Comparison of ENCODE assay signal across 19 cellular contexts in the genomic region with DNA sequence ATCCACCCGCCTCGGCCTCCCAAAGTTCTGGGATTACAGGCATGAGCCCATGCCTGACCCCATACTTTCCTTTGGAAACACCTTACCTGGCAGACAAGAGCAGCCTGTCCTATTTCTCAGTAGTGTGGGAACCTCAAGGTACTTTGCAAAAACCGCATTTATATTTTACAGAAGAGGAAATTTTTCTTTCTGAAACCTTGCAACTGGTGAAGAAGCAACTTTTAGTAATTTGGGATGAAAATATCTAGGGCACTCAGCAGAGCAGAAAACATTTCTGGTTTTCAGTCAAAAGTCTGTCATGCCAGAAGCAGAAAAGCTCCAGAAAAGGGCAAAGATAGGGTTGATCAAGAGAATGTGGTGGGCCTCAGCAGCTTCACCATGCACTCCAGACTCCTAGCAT. TPM values are rescaled to one million over a fixed set of nuclear protein-coding genes. Genes with fewer than 3 reads are reported as not detected.
DNase-seq lines count a peak whose midpoint lies in the region; ATAC-seq and TF ChIP-seq lines count a peak whose summit lies in the region.
"Had no signal": no experiment of that assay in that cellular context is flagged by ENCODE, and none has a peak within 500 bp of the region (broad histone marks: within the 10 kb centered on the region; RNA-seq: fewer than 3 reads in every experiment).

No MANE protein-coding gene starts in this region.

- TF ChIP-seq CTCF in GM12865 (IDR thresholded peaks at IDR 0.05; ENCODE audit: insufficient read depth, low read depth, low read length, missing control alignments): no peak

- H3K4me3 Mint-ChIP-seq in IgD-negative memory B cell (peak overlapping the region; percentile 80 to 93 (median 88)), memory B cell (peak overlapping the region; percentile 83)
- no peak overlapping the region for H3K4me3 Mint-ChIP-seq in activated T-cell treated with anti-CD3 and anti-CD28 coated beads, Interleukin-2, amount 50 U/mL, for 24 hours

- H3K9me3 Mint-ChIP-seq in IgD-negative memory B cell: peaks cover 0 to 3% (median 0%) of the 10 kb centered on the region in 3 donors
- no peaks in the 10 kb centered on the region for H3K9me3 Mint-ChIP-seq in memory B cell
- H3K9me3 Mint-ChIP-seq in activated T-cell treated with anti-CD3 and anti-CD28 coated beads, Interleukin-2, amount 50 U/mL, for 24 hours: peaks cover 14% of the 10 kb centered on the region

- peaks cover 35% of the 10 kb centered on the region for H3K9me3 ChIP-seq in BLaER1
- H3K9me3 ChIP-seq: Caco-2 had no signal

- peaks cover 71% of the 10 kb centered on the region for H3K4me1 ChIP-seq in BLaER1
- H3K4me1 ChIP-seq: A549, Caco-2 had no signal

- peak overlapping the region; percentile 87 to 99 (median 97) for H3K27ac Mint-ChIP-seq in IgD-negative memory B cell
- peak overlapping the region; percentile 99 for H3K27ac Mint-ChIP-seq in memory B cell
- no peak overlapping the region for H3K27ac Mint-ChIP-seq in activated T-cell treated with anti-CD3 and anti-CD28 coated beads, Interleukin-2, amount 50 U/mL, for 24 hours

- H3K4me1 Mint-ChIP-seq in IgD-negative memory B cell: peaks cover 44 to 70% (median 53%) of the 10 kb centered on the region in 3 donors
- peaks cover 57% of the 10 kb centered on the region for H3K4me1 Mint-ChIP-seq in memory B cell
- H3K4me1 Mint-ChIP-seq in activated T-cell treated with anti-CD3 and anti-CD28 coated beads, Interleukin-2, amount 50 U/mL, for 24 hours (ENCODE audit: low read depth): peaks cover 28% of the 10 kb centered on the region

- no peak for ATAC-seq in memory B cell (ENCODE audit: low read depth)
- ATAC-seq: Right ventricle myocardium inferior had no signal

- H3K4me3 ChIP-seq in BLaER1 (no peak overlapping the region), GM12865 (ENCODE audit: low read depth, low read length) (peak overlapping the region; percentile 64)
- H3K4me3 ChIP-seq: A549, GM23248, Peyer's patch had no signal

- DNase-seq in GM12865 (ENCODE audit: low read depth) (no peak), memory B cell (ENCODE audit: low spot score in 2 of 2) (no peak), HUDEP-2 (lab: John Stamatoyannopoulos, UW; ENCODE audit: unreplicated experiment in 76 of 76) (no peak), A172 (ENCODE audit: low spot score) (no peak)
- DNase-seq in activated T-cell treated with anti-CD3 and anti-CD28 coated beads, Interleukin-2, amount 50 U/mL, for 24 hours: no peak
- DNase-seq: Caco-2, GM23248, HCEC 1CT, IMR-90, Kasumi-1, NCI-H1105, NCI-H1694, NCI-H510A treated with DMSO at 0.1 percent for 48 hours, NCI-H82, Peyer's patch had no signal

- no peak overlapping the region for H3K9ac ChIP-seq in BLaER1
- H3K9ac ChIP-seq: GM23248 had no signal

- H4K20me1 ChIP-seq in BLaER1: no peaks in the 10 kb centered on the region

- H3K36me3 Mint-ChIP-seq in IgD-negative memory B cell (peaks cover 19% of the 10 kb centered on the region), memory B cell (peaks cover 43% of the 10 kb centered on the region)
- peaks cover 21% of the 10 kb centered on the region for H3K36me3 Mint-ChIP-seq in activated T-cell treated with anti-CD3 and anti-CD28 coated beads, Interleukin-2, amount 50 U/mL, for 24 hours (ENCODE audit: low read depth)

- peak overlapping the region; percentile 78 for H3K4me2 ChIP-seq in BLaER1
- H3K4me2 ChIP-seq: A549 had no signal

- no peaks in the 10 kb centered on the region for H3K27me3 ChIP-seq in BLaER1
- H3K27me3 ChIP-seq: Peyer's patch had no signal

- H3K27me3 Mint-ChIP-seq in IgD-negative memory B cell: no peaks in the 10 kb centered on the region
- no peaks in the 10 kb centered on the region for H3K27me3 Mint-ChIP-seq in memory B cell
- no peaks in the 10 kb centered on the region for H3K27me3 Mint-ChIP-seq in activated T-cell treated with anti-CD3 and anti-CD28 coated beads, Interleukin-2, amount 50 U/mL, for 24 hours

- H3K27ac ChIP-seq in BLaER1: peak overlapping the region; percentile 74
- H3K27ac ChIP-seq: A549, GM23248 had no signal

- H3K36me3 ChIP-seq in BLaER1: peaks cover 46% of the 10 kb centered on the region
- H3K36me3 ChIP-seq: Peyer's patch had no signal

RNA-seq across cellular contexts. Expression of a gene that starts 21.2 kb away (rescaled TPM):
- polyA plus RNA-seq in IgD-negative memory B cell: 441 TPM
- total RNA-seq in A172 (2014; rRNA removed; shearing (Covaris generic)): 0.14 and 0.95 TPM in 2 replicates

RNA-seq across cellular contexts. Expression of a gene that starts 53.7 kb away (rescaled TPM):
- polyA plus RNA-seq in IgD-negative memory B cell: 24.2 TPM
- total RNA-seq in A172 (2014; rRNA removed; shearing (Covaris generic)): 48.9 and 94.0 TPM in 2 replicates
